Comparison of ENCODE assay signal across 8 cellular contexts in genomic region chr6:11231564-11232176, GRCh38.
A peak's percentile ranks its signal among the peaks of the same experiment; 100 is the strongest.
DNase-seq lines count a peak whose midpoint lies in the region; ATAC-seq and TF ChIP-seq lines count a peak whose summit lies in the region.

No MANE protein-coding gene starts in this region.

- DNase-seq in activated T-cell treated with anti-CD3 and anti-CD28 coated beads, Interleukin-2, amount 50 U/mL, for 24 hours: no peak
- DNase-seq in activated T-cell treated with anti-CD3 and anti-CD28 coated beads, Interleukin-2, amount 50 U/mL, for 48 hours: no peak
- DNase-seq in astrocyte of the spinal cord (ENCODE audit: low read depth, low spot score) (peak; percentile 86), iris pigment epithelial cell (ENCODE audit: low read depth) (peak; percentile 47), pons (ENCODE audit: low spot score) (no peak)
- DNase-seq in stimulated activated CD8-positive, alpha-beta memory T cell treated with anti-CD3 and anti-CD28 coated beads, Interleukin-4, amount 100 ng/mL, for 48 hours: no peak

- H3K4me1 Mint-ChIP-seq in activated T-cell treated with anti-CD3 and anti-CD28 coated beads, Interleukin-2, amount 50 U/mL, for 24 hours (ENCODE audit: low read depth): peaks cover 66% of the 10 kb centered on the region

- peaks cover 14% of the 10 kb centered on the region for H3K36me3 Mint-ChIP-seq in activated T-cell treated with anti-CD3 and anti-CD28 coated beads, Interleukin-2, amount 50 U/mL, for 24 hours (ENCODE audit: low read depth)

- peak overlapping the region; percentile 92 for H3K27ac ChIP-seq in subcutaneous abdominal adipose tissue (ENCODE audit: low read depth, low read length)

- H3K4me3 Mint-ChIP-seq in activated T-cell treated with anti-CD3 and anti-CD28 coated beads, Interleukin-2, amount 50 U/mL, for 24 hours: peak overlapping the region; percentile 86

- in situ Hi-C loops in astrocyte of the spinal cord (cut with HindIII; ENCODE audit: low sequenced_read_pairs): no loop called here

- H3K36me3 ChIP-seq in subcutaneous abdominal adipose tissue (ENCODE audit: control insufficient read depth in 5 of 5, insufficient read depth in 5 of 5, low read length in 5 of 5): no peaks in the 10 kb centered on the region

- peaks cover 6 to 75% (median 55%) of the 10 kb centered on the region in 5 donors for H3K4me1 ChIP-seq in subcutaneous abdominal adipose tissue (ENCODE audit: control insufficient read depth in 5 of 5, insufficient read depth in 5 of 5, low read length in 5 of 5)

- H3K9ac ChIP-seq in subcutaneous abdominal adipose tissue (ENCODE audit: low read length in 5 of 5): peak overlapping the region; percentile 84 to 96 (median 91)

- no peaks in the 10 kb centered on the region for H3K9me3 ChIP-seq in subcutaneous abdominal adipose tissue (ENCODE audit: control insufficient read depth in 5 of 5, low read length in 5 of 5)

- H3K4me3 ChIP-seq in astrocyte of the spinal cord (ENCODE audit: low read depth, low read length): peak overlapping the region; percentile 74
- H3K4me3 ChIP-seq in subcutaneous abdominal adipose tissue (ENCODE audit: low read depth in 1 of 5, low read length in 5 of 5): peak overlapping the region; percentile 95 to 100 (median 100)

- ATAC-seq in GM18502 (IDR thresholded peaks at IDR 0.05; ENCODE audit: poor library complexity, unreplicated experiment): no peak

- H3K27me3 ChIP-seq in subcutaneous abdominal adipose tissue (ENCODE audit: control insufficient read depth in 5 of 5, insufficient read depth in 4 of 5, low read length in 5 of 5): no peaks in the 10 kb centered on the region

- peak overlapping the region; percentile 98 for H3K27ac Mint-ChIP-seq in activated T-cell treated with anti-CD3 and anti-CD28 coated beads, Interleukin-2, amount 50 U/mL, for 24 hours

- H3K9me3 Mint-ChIP-seq in activated T-cell treated with anti-CD3 and anti-CD28 coated beads, Interleukin-2, amount 50 U/mL, for 24 hours: no peaks in the 10 kb centered on the region

- H3K27me3 Mint-ChIP-seq in activated T-cell treated with anti-CD3 and anti-CD28 coated beads, Interleukin-2, amount 50 U/mL, for 24 hours: no peaks in the 10 kb centered on the region

- TF ChIP-seq CTCF in astrocyte of the spinal cord (IDR thresholded peaks at IDR 0.05; ENCODE audit: low read depth, low read length): no peak

Comparison
In these comparisons a context has a peak if more than half of its experiments do, and no peak if none do; other contexts are left out.
1. DNase-seq: peak in astrocyte of the spinal cord (single experiment) and iris pigment epithelial cell (single experiment); none in activated T-cell treated with anti-CD3 and anti-CD28 coated beads, Interleukin-2, amount 50 U/mL, for 24 hours (single experiment), activated T-cell treated with anti-CD3 and anti-CD28 coated beads, Interleukin-2, amount 50 U/mL, for 48 hours (0 of 2), pons (single experiment) and stimulated activated CD8-positive, alpha-beta memory T cell treated with anti-CD3 and anti-CD28 coated beads, Interleukin-4, amount 100 ng/mL, for 48 hours (single experiment).